1 cellular context compared by ENCODE assay signal in the genomic region with DNA sequence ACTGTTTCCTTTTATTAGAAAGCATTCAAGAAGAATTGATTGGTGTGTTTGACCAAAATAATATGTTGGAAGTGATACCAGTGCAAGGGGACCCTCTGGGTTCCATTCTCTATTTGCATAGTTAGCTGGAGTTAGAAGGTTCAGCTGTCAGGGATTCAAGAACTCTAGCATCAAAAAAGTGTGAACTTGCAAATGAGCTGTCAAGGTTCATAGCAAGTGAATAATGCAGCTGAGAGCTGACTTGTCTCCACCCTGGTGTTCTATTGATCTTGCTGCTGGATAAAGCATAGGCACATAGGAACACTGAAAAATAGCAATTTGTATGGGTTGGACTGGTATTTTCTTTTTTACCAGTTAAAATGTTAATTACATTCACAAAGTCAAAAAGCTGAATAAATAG.
TF ChIP-seq lines count a peak whose summit lies in the region.

No MANE protein-coding gene starts in this region.

TF ChIP-seq in IMR-90, 13 proteins besides CTCF, POLR2A, EP300 and RAD21 (continued from another document):
- TF ChIP-seq MXI1 (IDR thresholded peaks at IDR 0.05; ENCODE audit: borderline replicate concordance, low read depth, low read length) (no peak), MAFK (IDR thresholded peaks at IDR 0.05; ENCODE audit: low read depth, low read length) (no peak), NFE2L2 (IDR thresholded peaks at IDR 0.05; ENCODE audit: low read depth, low read length) (no peak), SMC3 (IDR thresholded peaks at IDR 0.05; ENCODE audit: low read depth, low read length) (no peak), CHD1 (IDR thresholded peaks at IDR 0.05; ENCODE audit: low read depth, low read length) (no peak), RCOR1 (IDR thresholded peaks at IDR 0.05; ENCODE audit: insufficient replicate concordance, low read length) (no peak), CEBPB (IDR thresholded peaks at IDR 0.05; ENCODE audit: low read depth, low read length) (no peak), MAZ (IDR thresholded peaks at IDR 0.05; ENCODE audit: borderline replicate concordance, low read depth, low read length) (no peak)
- TF ChIP-seq, protein P1, sequence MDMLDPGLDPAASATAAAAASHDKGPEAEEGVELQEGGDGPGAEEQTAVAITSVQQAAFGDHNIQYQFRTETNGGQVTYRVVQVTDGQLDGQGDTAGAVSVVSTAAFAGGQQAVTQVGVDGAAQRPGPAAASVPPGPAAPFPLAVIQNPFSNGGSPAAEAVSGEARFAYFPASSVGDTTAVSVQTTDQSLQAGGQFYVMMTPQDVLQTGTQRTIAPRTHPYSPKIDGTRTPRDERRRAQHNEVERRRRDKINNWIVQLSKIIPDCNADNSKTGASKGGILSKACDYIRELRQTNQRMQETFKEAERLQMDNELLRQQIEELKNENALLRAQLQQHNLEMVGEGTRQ (IDR thresholded peaks at IDR 0.05; ENCODE audit: low read depth, low read length): no peak
TF ChIP-seq in IMR-90: peak in this region for 0.
